30 cellular contexts compared by ENCODE assay signal in genomic region chr1:50272923-50273322, GRCh38.
DNase-seq lines count a peak whose midpoint lies in the region; ATAC-seq and TF ChIP-seq lines count a peak whose summit lies in the region.
"Had no signal": no experiment of that assay in that cellular context is flagged by ENCODE, and none has a peak within 500 bp of the region (broad histone marks: within the 10 kb centered on the region; RNA-seq: fewer than 3 reads in every experiment).

No MANE protein-coding gene starts in this region.

- H3K27me3 ChIP-seq in heart right ventricle (peaks cover 0 to 31% (median 13%) of the 10 kb centered on the region in 7 donors), HAP-1 (ENCODE audit: low read depth) (no peaks in the 10 kb centered on the region)
- H3K27me3 ChIP-seq: vagina had no signal

- H3K4me1 ChIP-seq in heart right ventricle (no peaks in the 10 kb centered on the region), HAP-1 (no peaks in the 10 kb centered on the region)
- H3K4me1 ChIP-seq: A549, gastrocnemius medialis, vagina had no signal

- intact Hi-C loops in cardiac septum (cut with DNase I): no loop called here
- intact Hi-C loops in heart right ventricle (cut with DNase I): no loop called here

- DNase-seq in cardiac septum (ENCODE audit: low spot score) (peak; percentile 63), heart right ventricle (no peak), NCI-H2196 (lab: John Stamatoyannopoulos, UW; ENCODE audit: unreplicated experiment) (peak; percentile 68), SHP77 (lab: John Stamatoyannopoulos, UW) (peak; percentile 21 to 28), HAP-1 (ENCODE audit: low spot score in 2 of 2) (no peak), H4 (ENCODE audit: low spot score) (no peak), HK-2 (ENCODE audit: unreplicated experiment) (no peak)
- no peak for DNase-seq in activated CD8-positive, alpha-beta memory T cell treated with anti-CD3 and anti-CD28 coated beads, Interleukin-2, amount 50 U/mL, for 48 hours
- DNase-seq: activated CD4-positive, alpha-beta T cell treated with anti-CD3 and anti-CD28 coated beads for 48 hours; activated effector memory CD4-positive, alpha-beta T cell treated with Interleukin-2 at 50 U/mL for 16 hours; activated naive CD8-positive, alpha-beta T cell treated with anti-CD3 and anti-CD28 coated beads for 36 hours; activated T-cell treated with anti-CD3 and anti-CD28 coated beads, Interleukin-2, amount 50 U/mL, for 1 hour; aorta; CD8-positive, alpha-beta memory T cell; DMS153; gastrocnemius medialis; H7; hypothalamus; Karpas-422; mucosa of descending colon; natural killer cell; NCI-H1436 treated with DMSO at 0.1 percent for 48 hours; NCI-H510A treated with DMSO at 0.1 percent for 48 hours; nucleus accumbens; SIG-M5; stimulated activated naive CD8-positive, alpha-beta T cell treated with anti-CD3 and anti-CD28 coated beads, Interleukin-15, amount 100 ng/mL, for 72 hours had no signal

- H3K9me3 ChIP-seq in heart right ventricle: no peaks in the 10 kb centered on the region
- H3K9me3 ChIP-seq in HAP-1: no peaks in the 10 kb centered on the region
- H3K9me3 ChIP-seq: A549, gastrocnemius medialis, mucosa of descending colon, thoracic aorta, vagina had no signal

- H3K27ac ChIP-seq in heart right ventricle: no peak overlapping the region
- H3K27ac ChIP-seq: A549, gastrocnemius medialis, thoracic aorta, vagina had no signal

- in situ Hi-C loops in HAP-1 (cut with MboI; ENCODE audit: low sequenced_read_pairs): no loop called here

- no peak for ATAC-seq in heart right ventricle
- ATAC-seq: gastrocnemius medialis, mucosa of descending colon, natural killer cell, sciatic nerve had no signal

- H3K4me3 ChIP-seq in heart right ventricle (no peak overlapping the region), HAP-1 (no peak overlapping the region)
- H3K4me3 ChIP-seq: A549, gastrocnemius medialis, mucosa of descending colon, thoracic aorta, vagina had no signal

- no peak for TF ChIP-seq CTCF in heart right ventricle (IDR thresholded peaks at IDR 0.05)

- H3K36me3 ChIP-seq in heart right ventricle (no peaks in the 10 kb centered on the region), HAP-1 (replicated peaks) (no peaks in the 10 kb centered on the region)
- H3K36me3 ChIP-seq: gastrocnemius medialis, thoracic aorta, vagina had no signal

Comparison
In these comparisons a context has a peak if more than half of its experiments do, and no peak if none do; other contexts are left out.
1. DNase-seq: peak in cardiac septum (single experiment), NCI-H2196 (single experiment) and SHP77 (2 of 2); none in heart right ventricle (0 of 2), HAP-1 (0 of 2), H4 (single experiment), HK-2 (single experiment) and activated CD8-positive, alpha-beta memory T cell treated with anti-CD3 and anti-CD28 coated beads, Interleukin-2, amount 50 U/mL, for 48 hours (single experiment).